ENCODE assay signal across 8 cellular contexts in the genomic region with DNA sequence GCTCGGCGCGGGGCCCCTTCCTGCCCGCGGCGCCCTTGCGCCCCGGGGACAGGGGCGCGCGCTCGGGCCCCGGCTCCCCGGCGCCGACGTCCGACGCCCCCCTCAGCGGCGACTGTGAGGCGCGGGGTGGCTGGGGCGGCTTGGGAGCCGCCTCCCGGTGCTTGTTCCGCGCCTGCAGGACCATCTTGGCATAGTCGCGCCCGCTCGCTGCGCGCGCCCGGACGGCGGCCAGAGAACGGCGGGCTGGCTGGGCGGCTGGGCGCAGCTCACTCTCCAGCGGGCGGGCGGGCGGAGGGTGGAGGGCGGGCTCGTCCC. TPM values are rescaled to one million over a fixed set of nuclear protein-coding genes. Genes with fewer than 3 reads are reported as not detected.
DNase-seq lines count a peak whose midpoint lies in the region; ATAC-seq and TF ChIP-seq lines count a peak whose summit lies in the region.

A gene (minus strand): TSS at position 275 of the 315 bp plus-strand sequence. CDS start 91 bp downstream, at position 184.

- TF ChIP-seq EP300 in neural cell (conservative IDR thresholded peaks at IDR 0.05; ENCODE audit: poor library complexity, severe bottlenecking), result no peak

- H3K4me1 ChIP-seq in OCI-LY1 (ENCODE audit: insufficient read depth, low read length, severe bottlenecking), result peaks cover 20% of the 10 kb centered on the region

- no peaks in the 10 kb centered on the region for H3K9me3 ChIP-seq in OCI-LY1 (ENCODE audit: low read length)
- no peaks in the 10 kb centered on the region for H3K9me3 ChIP-seq in neural cell (ENCODE audit: low read length)

- TF ChIP-seq CTCF in OCI-LY1 (IDR thresholded peaks at IDR 0.05; ENCODE audit: low read length) (no peak), epithelial cell of esophagus (IDR thresholded peaks at IDR 0.05; ENCODE audit: insufficient read depth, low read depth, low read length, missing control alignments) (no peak), neural cell (IDR thresholded peaks at IDR 0.05; ENCODE audit: poor library complexity, severe bottlenecking) (no peak)

- H3K27me3 ChIP-seq in OCI-LY1 (ENCODE audit: insufficient read depth, low read length) (no peaks in the 10 kb centered on the region), neural cell (ENCODE audit: insufficient read depth, low read depth, low read length) (no peaks in the 10 kb centered on the region)

- peaks cover 3% of the 10 kb centered on the region for H3K27me3 Mint-ChIP-seq in activated CD8-positive, alpha-beta memory T cell treated with anti-CD3 and anti-CD28 coated beads, Interleukin-2, amount 10 ng/mL, durations not matched to agents 7 days and 5 days

- ATAC-seq in activated CD8-positive, alpha-beta memory T cell treated with anti-CD3 and anti-CD28 coated beads, Interleukin-2, amount 10 ng/mL, durations not matched to agents 7 days and 5 days, result no peak
- no peak for ATAC-seq in GM18909 (IDR thresholded peaks at IDR 0.05; ENCODE audit: poor library complexity, unreplicated experiment)

- H3K4me2 ChIP-seq in OCI-LY1 (ENCODE audit: low read length) (peak within 1 kb of the TSS; percentile 83), neural cell (ENCODE audit: low read length) (peak within 1 kb of the TSS; percentile 85)

- peaks cover 6% of the 10 kb centered on the region; the same call in 1 of the 2 replicates for H3F3A ChIP-seq in OCI-LY1 (ENCODE audit: insufficient read depth, low read length)
- H3F3A ChIP-seq in neural cell (ENCODE audit: insufficient read depth, low read length, poor library complexity, severe bottlenecking), result peaks cover 3% of the 10 kb centered on the region

- H3K27ac Mint-ChIP-seq in activated CD8-positive, alpha-beta memory T cell treated with anti-CD3 and anti-CD28 coated beads, Interleukin-2, amount 10 ng/mL, durations not matched to agents 7 days and 5 days, result peak within 1 kb of the TSS; percentile 81

- H3K4me3 Mint-ChIP-seq in activated CD8-positive, alpha-beta memory T cell treated with anti-CD3 and anti-CD28 coated beads, Interleukin-2, amount 10 ng/mL, durations not matched to agents 7 days and 5 days, result peak within 1 kb of the TSS; percentile 93

- DNase-seq in activated CD8-positive, alpha-beta memory T cell treated with anti-CD3 and anti-CD28 coated beads, Interleukin-2, amount 10 ng/mL, durations not matched to agents 7 days and 5 days, result no peak
- DNase-seq in activated CD8-positive, alpha-beta memory T cell treated with anti-CD3 and anti-CD28 coated beads for 24 hours, result no peak
- DNase-seq in epithelial cell of esophagus (ENCODE audit: low read depth) (no peak), islet precursor cell (no peak), NCI-H1092 (lab: John Stamatoyannopoulos, UW) (no peak)

- no peaks in the 10 kb centered on the region for H3K9me2 ChIP-seq in OCI-LY1 (ENCODE audit: low read depth, low read length)
- no peaks in the 10 kb centered on the region for H3K9me2 ChIP-seq in neural cell (ENCODE audit: insufficient read depth, low read length)

- no peak for TF ChIP-seq RAD21 in neural cell (conservative IDR thresholded peaks at IDR 0.05)

- CTCF ChIA-PET in activated CD8-positive, alpha-beta memory T cell treated with anti-CD3 and anti-CD28 coated beads, Interleukin-2, amount 10 ng/mL, durations not matched to agents 7 days and 5 days (lab: Charles Lee), result interaction anchor here (1.1 to 1.6 kb wide), 3 partner anchors 45 to 213 kb away, joined by 3 to 4 read pairs (median 3); no protein-coding TSS in a partner anchor

- H4K20me1 ChIP-seq in OCI-LY1 (ENCODE audit: insufficient read depth, low read length) (no peaks in the 10 kb centered on the region), neural cell (ENCODE audit: insufficient read depth) (peaks cover 4% of the 10 kb centered on the region)

- peaks cover 27% of the 10 kb centered on the region for H3K4me1 Mint-ChIP-seq in activated CD8-positive, alpha-beta memory T cell treated with anti-CD3 and anti-CD28 coated beads, Interleukin-2, amount 10 ng/mL, durations not matched to agents 7 days and 5 days

- no peaks in the 10 kb centered on the region for H3K79me2 ChIP-seq in OCI-LY1 (ENCODE audit: insufficient read depth, low read length)
- H3K79me2 ChIP-seq in neural cell (replicated peaks; ENCODE audit: insufficient read depth, low read length), result peaks cover 11% of the 10 kb centered on the region

- H3K9me3 Mint-ChIP-seq in activated CD8-positive, alpha-beta memory T cell treated with anti-CD3 and anti-CD28 coated beads, Interleukin-2, amount 10 ng/mL, durations not matched to agents 7 days and 5 days (ENCODE audit: low read depth), result no peaks in the 10 kb centered on the region

- H3K9ac ChIP-seq in OCI-LY1 (ENCODE audit: low read length) (peak within 1 kb of the TSS; percentile 67), neural cell (ENCODE audit: low read length) (peak within 1 kb of the TSS; percentile 60)

- H3K4me3 ChIP-seq in OCI-LY1 (ENCODE audit: low read depth, low read length, poor library complexity, severe bottlenecking), result peak within 1 kb of the TSS; percentile 68
- peak within 1 kb of the TSS; percentile 61 for H3K4me3 ChIP-seq in epithelial cell of esophagus (ENCODE audit: low read length)
- H3K4me3 ChIP-seq in neural cell (ENCODE audit: low read length), result peak within 1 kb of the TSS; percentile 83

- H2AFZ ChIP-seq in OCI-LY1 (ENCODE audit: low read length) (no peak within 1 kb of the TSS; the same call in 1 of the 2 replicates), neural cell (ENCODE audit: low read depth, low read length) (peak within 1 kb of the TSS; percentile 48)

- no peak within 1 kb of the TSS for H3K27ac ChIP-seq in OCI-LY1 (ENCODE audit: low read depth, low read length, poor library complexity, severe bottlenecking)
- peak within 1 kb of the TSS; percentile 28 for H3K27ac ChIP-seq in neural cell (ENCODE audit: low read length)

- H3K36me3 Mint-ChIP-seq in activated CD8-positive, alpha-beta memory T cell treated with anti-CD3 and anti-CD28 coated beads, Interleukin-2, amount 10 ng/mL, durations not matched to agents 7 days and 5 days, result no peaks in the 10 kb centered on the region

- H3K36me3 ChIP-seq in OCI-LY1 (ENCODE audit: insufficient read depth, low read length) (no peaks in the 10 kb centered on the region), neural cell (ENCODE audit: insufficient read depth, low read length) (no peaks in the 10 kb centered on the region)

TF ChIP-seq in neural cell, 6 proteins besides CTCF, POLR2A, EP300 and RAD21:
- TF ChIP-seq MXI1 (conservative IDR thresholded peaks at IDR 0.05; ENCODE audit: poor library complexity, severe bottlenecking) (no peak), SMC3 (conservative IDR thresholded peaks at IDR 0.05; ENCODE audit: poor library complexity) (no peak)

RNA-seq across cellular contexts. Expression of the gene that starts here (rescaled TPM):
- 10 to 100 TPM; 16.0 to 21.1 TPM for total RNA-seq in activated CD8-positive, alpha-beta memory T cell treated with anti-CD3 and anti-CD28 coated beads, Interleukin-2, amount 10 ng/mL, durations not matched to agents 7 days and 5 days
- polyA plus RNA-seq in neural cell, result 3.5 and 6.3 TPM in 2 replicates
- polyA minus RNA-seq in neural cell, result 7.5 and 7.8 TPM in 2 replicates
